Comparison of ENCODE assay signal across 1 cellular context in the genomic region with DNA sequence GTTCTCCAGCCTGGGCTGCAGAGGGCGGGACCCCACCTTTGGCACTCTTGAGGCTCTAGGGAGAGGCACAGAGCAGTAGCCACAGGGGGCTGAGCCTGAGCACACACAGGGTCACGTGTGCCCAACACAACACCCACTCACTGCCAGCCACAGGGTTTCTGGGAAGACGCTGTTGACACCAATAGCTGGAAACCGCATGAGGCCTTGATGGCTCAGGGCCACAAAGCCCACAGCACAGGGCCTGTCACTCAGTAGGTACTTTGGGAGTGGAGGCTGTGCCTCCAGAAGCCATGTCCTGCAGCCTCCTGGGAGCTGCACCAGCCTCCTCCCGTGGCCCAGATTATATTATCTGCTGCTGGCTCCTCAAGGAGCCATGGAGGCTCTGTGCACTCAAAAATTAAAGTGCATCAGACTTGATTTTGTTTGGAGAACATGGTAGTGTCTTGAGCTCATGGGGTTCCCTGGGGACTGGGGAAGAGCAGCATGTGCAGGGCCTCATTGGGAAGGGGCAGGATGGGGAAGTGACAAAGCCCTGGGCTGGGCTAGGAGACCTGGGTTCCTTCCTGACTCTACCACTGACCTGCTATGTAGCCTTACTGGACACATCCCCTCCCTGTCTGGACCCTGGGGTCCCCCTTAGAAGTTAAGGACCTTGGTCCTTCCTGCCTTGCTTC.
TF ChIP-seq lines count a peak whose summit lies in the region.

No MANE protein-coding gene starts in this region.

TF ChIP-seq in HCT116, 20 proteins besides CTCF, POLR2A, EP300 and RAD21 (continued from another document):
- TF ChIP-seq, protein P1, sequence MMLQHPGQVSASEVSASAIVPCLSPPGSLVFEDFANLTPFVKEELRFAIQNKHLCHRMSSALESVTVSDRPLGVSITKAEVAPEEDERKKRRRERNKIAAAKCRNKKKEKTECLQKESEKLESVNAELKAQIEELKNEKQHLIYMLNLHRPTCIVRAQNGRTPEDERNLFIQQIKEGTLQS (IDR thresholded peaks at IDR 0.05), result no peak
- TF ChIP-seq SRF (IDR thresholded peaks at IDR 0.05; ENCODE audit: low read depth) (no peak), ZNF274 (IDR thresholded peaks at IDR 0.05; ENCODE audit: low read depth, low read length) (no peak), EZH2phosphoT487 (IDR thresholded peaks at IDR 0.05; ENCODE audit: borderline replicate concordance) (no peak), CEBPB (IDR thresholded peaks at IDR 0.05; ENCODE audit: low read depth) (no peak), JUND (IDR thresholded peaks at IDR 0.05) (no peak), CBX3 (IDR thresholded peaks at IDR 0.05; ENCODE audit: low read depth) (no peak), EZH2 (IDR thresholded peaks at IDR 0.05) (no peak), POLR2AphosphoS5 (IDR thresholded peaks at IDR 0.05; ENCODE audit: low read depth, low read length) (peak; percentile 25; the same call in 1 of the 2 replicates), EGR1 (IDR thresholded peaks at IDR 0.05; ENCODE audit: low read depth) (peak; percentile 89), ELF1 (IDR thresholded peaks at IDR 0.05; ENCODE audit: borderline replicate concordance, low read depth) (no peak), FOSL1 (IDR thresholded peaks at IDR 0.05; ENCODE audit: low read depth) (no peak), SIN3A (IDR thresholded peaks at IDR 0.05; ENCODE audit: low read depth) (no peak), ZFX (IDR thresholded peaks at IDR 0.05) (0 out of 2 replicates have a peak, but pooled peaks have one; percentile 6), YY1 (IDR thresholded peaks at IDR 0.05; ENCODE audit: extremely low read depth, insufficient replicate concordance, low read depth, low read length) (no peak), TCF7L2 (IDR thresholded peaks at IDR 0.05; ENCODE audit: borderline replicate concordance, extremely low read depth, insufficient read depth, insufficient read length) (no peak)
